In the genomic region with DNA sequence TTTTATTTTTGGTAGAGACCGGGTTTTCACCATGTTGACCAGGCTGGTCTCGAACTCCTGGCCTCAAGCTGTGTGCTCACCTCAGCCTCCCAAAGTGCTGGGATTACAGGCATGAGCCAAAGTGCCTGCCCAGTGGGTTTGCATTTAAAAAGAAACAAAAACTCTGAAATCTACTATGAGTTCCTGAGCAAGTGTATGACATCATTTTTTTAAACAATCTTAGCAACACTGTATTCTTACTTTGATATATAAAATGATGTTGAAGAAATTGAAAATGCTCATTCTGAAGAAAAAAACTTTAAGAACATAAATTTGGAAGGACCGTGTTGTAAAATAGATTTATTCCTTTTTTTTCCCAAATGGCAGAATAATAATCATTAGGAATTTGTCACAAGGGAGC, we compare ENCODE assay signal across 7 cellular contexts.
"Had no signal": no experiment of that assay in that cellular context is flagged by ENCODE, and none has a peak within 500 bp of the region (broad histone marks: within the 10 kb centered on the region; RNA-seq: fewer than 3 reads in every experiment).

No MANE protein-coding gene starts in this region.

- H3K4me3 ChIP-seq: K562 had no signal

- H3K27ac ChIP-seq: HL-60, KMS-11 had no signal

- ATAC-seq: K562 had no signal

- FAIRE-seq: HTR-8/SVneo, K562 had no signal

- H3K9ac ChIP-seq: KMS-11 had no signal

- DNase-seq: IMR-90, KBM-7, KG1 had no signal

- H3K4me2 ChIP-seq: KMS-11 had no signal
